ENCODE assay signal across 1 cellular context in the genomic region with DNA sequence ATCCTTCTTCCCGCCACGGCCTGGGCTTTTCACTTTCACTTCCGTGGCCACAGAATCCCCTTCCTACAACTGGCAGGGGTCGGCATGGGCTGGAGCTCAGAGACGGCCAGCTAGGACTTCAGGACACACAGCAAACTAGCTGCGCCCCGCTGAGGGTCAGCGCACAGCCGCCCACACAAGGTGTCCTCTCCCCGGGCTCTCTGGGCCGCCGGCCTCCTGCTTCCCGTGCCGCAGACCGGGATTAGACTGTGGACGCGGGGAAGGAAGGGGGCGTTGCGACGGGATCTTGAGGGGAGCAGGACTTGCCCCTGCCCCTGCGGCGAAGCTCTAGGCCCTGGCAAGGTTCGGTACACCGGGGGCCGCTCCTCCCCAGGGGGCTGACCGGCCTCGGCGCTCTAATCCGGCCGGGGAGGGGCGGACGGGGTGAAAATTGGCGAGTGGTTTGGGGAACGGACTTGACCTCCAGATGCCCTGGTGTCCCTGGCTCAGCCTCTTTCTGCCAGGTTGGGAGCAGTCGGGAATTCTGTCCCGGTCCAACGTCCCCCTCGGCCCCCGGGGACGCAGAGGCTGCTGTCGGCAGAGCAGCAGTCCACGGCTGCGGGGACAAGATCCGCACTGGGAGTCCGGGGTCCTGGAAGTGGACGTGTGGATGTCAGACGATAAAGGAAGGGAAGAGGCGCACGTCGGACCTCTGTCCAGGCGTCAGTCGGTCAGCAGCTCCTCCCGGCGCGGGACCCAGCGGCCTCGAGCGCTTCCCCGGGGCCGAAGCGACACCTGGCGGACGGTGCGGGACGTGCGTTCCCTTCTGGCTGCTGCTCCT.
TF ChIP-seq lines count a peak whose summit lies in the region.

No MANE protein-coding gene starts in this region.

TF ChIP-seq in HepG2, 621 proteins besides CTCF, POLR2A, EP300 and RAD21 (continues in another document):
- TF ChIP-seq PHF8 (CRISPR knock-in tag; IDR thresholded peaks at IDR 0.05) (no peak), RXRB (CRISPR knock-in tag; IDR thresholded peaks at IDR 0.05; ENCODE audit: borderline replicate concordance) (0 out of 2 replicates have a peak, but pooled peaks have one; percentile 10), SRSF9 (IDR thresholded peaks at IDR 0.05; ENCODE audit: borderline replicate concordance, insufficient read depth, low read depth, low read length, poor library complexity, severe bottlenecking) (no peak), ZSCAN22 (CRISPR knock-in tag; IDR thresholded peaks at IDR 0.05) (no peak), TBX3 (IDR thresholded peaks at IDR 0.05; ENCODE audit: borderline replicate concordance) (no peak), ETV5 (CRISPR knock-in tag; IDR thresholded peaks at IDR 0.05; ENCODE audit: borderline replicate concordance) (no peak), DNMT1 (CRISPR knock-in tag; IDR thresholded peaks at IDR 0.05) (no peak), MAZ (IDR thresholded peaks at IDR 0.05; ENCODE audit: borderline replicate concordance, low read depth, low read length) (no peak), MAZ (CRISPR knock-in tag; IDR thresholded peaks at IDR 0.05; ENCODE audit: low read depth) (peak; percentile 68), RARA (CRISPR knock-in tag; IDR thresholded peaks at IDR 0.05) (no peak), ATF1 (CRISPR knock-in tag; IDR thresholded peaks at IDR 0.05) (no peak), NCOR1 (IDR thresholded peaks at IDR 0.05; ENCODE audit: borderline replicate concordance, low read length) (no peak), ZBTB7A (CRISPR knock-in tag; IDR thresholded peaks at IDR 0.05) (no peak), ZNF136 (CRISPR knock-in tag; IDR thresholded peaks at IDR 0.05; ENCODE audit: low read depth) (no peak), SALL1 (CRISPR knock-in tag; IDR thresholded peaks at IDR 0.05) (0 out of 2 replicates have a peak, but pooled peaks have one; percentile 12), ZFAT (CRISPR knock-in tag; conservative IDR thresholded peaks at IDR 0.05) (no peak), SCMH1 (CRISPR knock-in tag; IDR thresholded peaks at IDR 0.05; ENCODE audit: borderline replicate concordance) (no peak), IKZF1 (IDR thresholded peaks at IDR 0.05) (no peak), JUN (CRISPR knock-in tag; IDR thresholded peaks at IDR 0.05) (no peak), ZNF335 (CRISPR knock-in tag; IDR thresholded peaks at IDR 0.05) (no peak), RBFOX2 (IDR thresholded peaks at IDR 0.05; ENCODE audit: low read depth, low read length) (no peak), ZNF546 (CRISPR knock-in tag; conservative IDR thresholded peaks at IDR 0.05) (no peak), TOE1 (CRISPR knock-in tag; IDR thresholded peaks at IDR 0.05) (no peak), ZNF124 (CRISPR knock-in tag; IDR thresholded peaks at IDR 0.05) (0 out of 2 replicates have a peak, but pooled peaks have one; percentile 34), ZFP36L2 (CRISPR knock-in tag; IDR thresholded peaks at IDR 0.05) (no peak), SMAD3 (CRISPR knock-in tag; IDR thresholded peaks at IDR 0.05) (no peak), REL (CRISPR knock-in tag; conservative IDR thresholded peaks at IDR 0.05) (no peak), ZNF232 (CRISPR knock-in tag; IDR thresholded peaks at IDR 0.05; ENCODE audit: borderline replicate concordance) (no peak), ZNF343 (CRISPR knock-in tag; IDR thresholded peaks at IDR 0.05) (no peak), ZNF234 (CRISPR knock-in tag; conservative IDR thresholded peaks at IDR 0.05) (no peak), MIXL1 (CRISPR knock-in tag; IDR thresholded peaks at IDR 0.05) (no peak), HOXA7 (CRISPR knock-in tag; IDR thresholded peaks at IDR 0.05) (no peak), ZNF451 (CRISPR knock-in tag; IDR thresholded peaks at IDR 0.05) (no peak), ZNF3 (CRISPR knock-in tag; IDR thresholded peaks at IDR 0.05) (no peak)
- TF ChIP-seq, protein P1, sequence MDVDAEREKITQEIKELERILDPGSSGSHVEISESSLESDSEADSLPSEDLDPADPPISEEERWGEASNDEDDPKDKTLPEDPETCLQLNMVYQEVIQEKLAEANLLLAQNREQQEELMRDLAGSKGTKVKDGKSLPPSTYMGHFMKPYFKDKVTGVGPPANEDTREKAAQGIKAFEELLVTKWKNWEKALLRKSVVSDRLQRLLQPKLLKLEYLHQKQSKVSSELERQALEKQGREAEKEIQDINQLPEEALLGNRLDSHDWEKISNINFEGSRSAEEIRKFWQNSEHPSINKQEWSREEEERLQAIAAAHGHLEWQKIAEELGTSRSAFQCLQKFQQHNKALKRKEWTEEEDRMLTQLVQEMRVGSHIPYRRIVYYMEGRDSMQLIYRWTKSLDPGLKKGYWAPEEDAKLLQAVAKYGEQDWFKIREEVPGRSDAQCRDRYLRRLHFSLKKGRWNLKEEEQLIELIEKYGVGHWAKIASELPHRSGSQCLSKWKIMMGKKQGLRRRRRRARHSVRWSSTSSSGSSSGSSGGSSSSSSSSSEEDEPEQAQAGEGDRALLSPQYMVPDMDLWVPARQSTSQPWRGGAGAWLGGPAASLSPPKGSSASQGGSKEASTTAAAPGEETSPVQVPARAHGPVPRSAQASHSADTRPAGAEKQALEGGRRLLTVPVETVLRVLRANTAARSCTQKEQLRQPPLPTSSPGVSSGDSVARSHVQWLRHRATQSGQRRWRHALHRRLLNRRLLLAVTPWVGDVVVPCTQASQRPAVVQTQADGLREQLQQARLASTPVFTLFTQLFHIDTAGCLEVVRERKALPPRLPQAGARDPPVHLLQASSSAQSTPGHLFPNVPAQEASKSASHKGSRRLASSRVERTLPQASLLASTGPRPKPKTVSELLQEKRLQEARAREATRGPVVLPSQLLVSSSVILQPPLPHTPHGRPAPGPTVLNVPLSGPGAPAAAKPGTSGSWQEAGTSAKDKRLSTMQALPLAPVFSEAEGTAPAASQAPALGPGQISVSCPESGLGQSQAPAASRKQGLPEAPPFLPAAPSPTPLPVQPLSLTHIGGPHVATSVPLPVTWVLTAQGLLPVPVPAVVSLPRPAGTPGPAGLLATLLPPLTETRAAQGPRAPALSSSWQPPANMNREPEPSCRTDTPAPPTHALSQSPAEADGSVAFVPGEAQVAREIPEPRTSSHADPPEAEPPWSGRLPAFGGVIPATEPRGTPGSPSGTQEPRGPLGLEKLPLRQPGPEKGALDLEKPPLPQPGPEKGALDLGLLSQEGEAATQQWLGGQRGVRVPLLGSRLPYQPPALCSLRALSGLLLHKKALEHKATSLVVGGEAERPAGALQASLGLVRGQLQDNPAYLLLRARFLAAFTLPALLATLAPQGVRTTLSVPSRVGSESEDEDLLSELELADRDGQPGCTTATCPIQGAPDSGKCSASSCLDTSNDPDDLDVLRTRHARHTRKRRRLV (CRISPR knock-in tag; IDR thresholded peaks at IDR 0.05): no peak
- TF ChIP-seq, protein P2, sequence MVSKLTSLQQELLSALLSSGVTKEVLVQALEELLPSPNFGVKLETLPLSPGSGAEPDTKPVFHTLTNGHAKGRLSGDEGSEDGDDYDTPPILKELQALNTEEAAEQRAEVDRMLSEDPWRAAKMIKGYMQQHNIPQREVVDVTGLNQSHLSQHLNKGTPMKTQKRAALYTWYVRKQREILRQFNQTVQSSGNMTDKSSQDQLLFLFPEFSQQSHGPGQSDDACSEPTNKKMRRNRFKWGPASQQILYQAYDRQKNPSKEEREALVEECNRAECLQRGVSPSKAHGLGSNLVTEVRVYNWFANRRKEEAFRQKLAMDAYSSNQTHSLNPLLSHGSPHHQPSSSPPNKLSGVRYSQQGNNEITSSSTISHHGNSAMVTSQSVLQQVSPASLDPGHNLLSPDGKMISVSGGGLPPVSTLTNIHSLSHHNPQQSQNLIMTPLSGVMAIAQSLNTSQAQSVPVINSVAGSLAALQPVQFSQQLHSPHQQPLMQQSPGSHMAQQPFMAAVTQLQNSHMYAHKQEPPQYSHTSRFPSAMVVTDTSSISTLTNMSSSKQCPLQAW (CRISPR knock-in tag; IDR thresholded peaks at IDR 0.05): no peak
- TF ChIP-seq, protein P3, sequence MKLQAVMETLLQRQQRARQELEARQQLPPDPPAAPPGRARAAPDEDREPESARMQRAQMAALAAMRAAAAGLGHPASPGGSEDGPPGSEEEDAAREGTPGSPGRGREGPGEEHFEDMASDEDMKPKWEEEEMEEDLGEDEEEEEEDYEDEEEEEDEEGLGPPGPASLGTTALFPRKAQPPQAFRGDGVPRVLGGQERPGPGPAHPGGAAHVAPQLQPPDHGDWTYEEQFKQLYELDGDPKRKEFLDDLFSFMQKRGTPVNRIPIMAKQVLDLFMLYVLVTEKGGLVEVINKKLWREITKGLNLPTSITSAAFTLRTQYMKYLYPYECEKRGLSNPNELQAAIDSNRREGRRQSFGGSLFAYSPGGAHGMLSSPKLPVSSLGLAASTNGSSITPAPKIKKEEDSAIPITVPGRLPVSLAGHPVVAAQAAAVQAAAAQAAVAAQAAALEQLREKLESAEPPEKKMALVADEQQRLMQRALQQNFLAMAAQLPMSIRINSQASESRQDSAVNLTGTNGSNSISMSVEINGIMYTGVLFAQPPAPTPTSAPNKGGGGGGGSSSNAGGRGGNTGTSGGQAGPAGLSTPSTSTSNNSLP (IDR thresholded peaks at IDR 0.05; ENCODE audit: low read depth, low read length): no peak
- TF ChIP-seq, protein P4, sequence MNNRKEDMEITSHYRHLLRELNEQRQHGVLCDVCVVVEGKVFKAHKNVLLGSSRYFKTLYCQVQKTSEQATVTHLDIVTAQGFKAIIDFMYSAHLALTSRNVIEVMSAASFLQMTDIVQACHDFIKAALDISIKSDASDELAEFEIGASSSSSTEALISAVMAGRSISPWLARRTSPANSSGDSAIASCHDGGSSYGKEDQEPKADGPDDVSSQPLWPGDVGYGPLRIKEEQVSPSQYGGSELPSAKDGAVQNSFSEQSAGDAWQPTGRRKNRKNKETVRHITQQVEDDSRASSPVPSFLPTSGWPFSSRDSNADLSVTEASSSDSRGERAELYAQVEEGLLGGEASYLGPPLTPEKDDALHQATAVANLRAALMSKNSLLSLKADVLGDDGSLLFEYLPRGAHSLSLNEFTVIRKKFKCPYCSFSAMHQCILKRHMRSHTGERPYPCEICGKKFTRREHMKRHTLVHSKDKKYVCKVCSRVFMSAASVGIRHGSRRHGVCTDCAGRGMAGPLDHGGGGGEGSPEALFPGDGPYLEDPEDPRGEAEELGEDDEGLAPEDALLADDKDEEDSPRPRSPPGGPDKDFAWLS (CRISPR knock-in tag; IDR thresholded peaks at IDR 0.05; ENCODE audit: borderline replicate concordance): no peak
- TF ChIP-seq, protein P5, sequence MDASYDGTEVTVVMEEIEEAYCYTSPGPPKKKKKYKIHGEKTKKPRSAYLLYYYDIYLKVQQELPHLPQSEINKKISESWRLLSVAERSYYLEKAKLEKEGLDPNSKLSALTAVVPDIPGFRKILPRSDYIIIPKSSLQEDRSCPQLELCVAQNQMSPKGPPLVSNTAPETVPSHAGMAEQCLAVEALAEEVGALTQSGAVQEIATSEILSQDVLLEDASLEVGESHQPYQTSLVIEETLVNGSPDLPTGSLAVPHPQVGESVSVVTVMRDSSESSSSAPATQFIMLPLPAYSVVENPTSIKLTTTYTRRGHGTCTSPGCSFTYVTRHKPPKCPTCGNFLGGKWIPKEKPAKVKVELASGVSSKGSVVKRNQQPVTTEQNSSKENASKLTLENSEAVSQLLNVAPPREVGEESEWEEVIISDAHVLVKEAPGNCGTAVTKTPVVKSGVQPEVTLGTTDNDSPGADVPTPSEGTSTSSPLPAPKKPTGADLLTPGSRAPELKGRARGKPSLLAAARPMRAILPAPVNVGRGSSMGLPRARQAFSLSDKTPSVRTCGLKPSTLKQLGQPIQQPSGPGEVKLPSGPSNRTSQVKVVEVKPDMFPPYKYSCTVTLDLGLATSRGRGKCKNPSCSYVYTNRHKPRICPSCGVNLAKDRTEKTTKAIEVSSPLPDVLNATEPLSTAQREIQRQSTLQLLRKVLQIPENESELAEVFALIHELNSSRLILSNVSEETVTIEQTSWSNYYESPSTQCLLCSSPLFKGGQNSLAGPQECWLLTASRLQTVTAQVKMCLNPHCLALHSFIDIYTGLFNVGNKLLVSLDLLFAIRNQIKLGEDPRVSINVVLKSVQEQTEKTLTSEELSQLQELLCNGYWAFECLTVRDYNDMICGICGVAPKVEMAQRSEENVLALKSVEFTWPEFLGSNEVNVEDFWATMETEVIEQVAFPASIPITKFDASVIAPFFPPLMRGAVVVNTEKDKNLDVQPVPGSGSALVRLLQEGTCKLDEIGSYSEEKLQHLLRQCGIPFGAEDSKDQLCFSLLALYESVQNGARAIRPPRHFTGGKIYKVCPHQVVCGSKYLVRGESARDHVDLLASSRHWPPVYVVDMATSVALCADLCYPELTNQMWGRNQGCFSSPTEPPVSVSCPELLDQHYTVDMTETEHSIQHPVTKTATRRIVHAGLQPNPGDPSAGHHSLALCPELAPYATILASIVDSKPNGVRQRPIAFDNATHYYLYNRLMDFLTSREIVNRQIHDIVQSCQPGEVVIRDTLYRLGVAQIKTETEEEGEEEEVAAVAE (CRISPR knock-in tag; IDR thresholded peaks at IDR 0.05; ENCODE audit: borderline replicate concordance): no peak
- TF ChIP-seq, protein P6, sequence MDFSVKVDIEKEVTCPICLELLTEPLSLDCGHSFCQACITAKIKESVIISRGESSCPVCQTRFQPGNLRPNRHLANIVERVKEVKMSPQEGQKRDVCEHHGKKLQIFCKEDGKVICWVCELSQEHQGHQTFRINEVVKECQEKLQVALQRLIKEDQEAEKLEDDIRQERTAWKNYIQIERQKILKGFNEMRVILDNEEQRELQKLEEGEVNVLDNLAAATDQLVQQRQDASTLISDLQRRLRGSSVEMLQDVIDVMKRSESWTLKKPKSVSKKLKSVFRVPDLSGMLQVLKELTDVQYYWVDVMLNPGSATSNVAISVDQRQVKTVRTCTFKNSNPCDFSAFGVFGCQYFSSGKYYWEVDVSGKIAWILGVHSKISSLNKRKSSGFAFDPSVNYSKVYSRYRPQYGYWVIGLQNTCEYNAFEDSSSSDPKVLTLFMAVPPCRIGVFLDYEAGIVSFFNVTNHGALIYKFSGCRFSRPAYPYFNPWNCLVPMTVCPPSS (IDR thresholded peaks at IDR 0.05): no peak
- TF ChIP-seq, protein P7, sequence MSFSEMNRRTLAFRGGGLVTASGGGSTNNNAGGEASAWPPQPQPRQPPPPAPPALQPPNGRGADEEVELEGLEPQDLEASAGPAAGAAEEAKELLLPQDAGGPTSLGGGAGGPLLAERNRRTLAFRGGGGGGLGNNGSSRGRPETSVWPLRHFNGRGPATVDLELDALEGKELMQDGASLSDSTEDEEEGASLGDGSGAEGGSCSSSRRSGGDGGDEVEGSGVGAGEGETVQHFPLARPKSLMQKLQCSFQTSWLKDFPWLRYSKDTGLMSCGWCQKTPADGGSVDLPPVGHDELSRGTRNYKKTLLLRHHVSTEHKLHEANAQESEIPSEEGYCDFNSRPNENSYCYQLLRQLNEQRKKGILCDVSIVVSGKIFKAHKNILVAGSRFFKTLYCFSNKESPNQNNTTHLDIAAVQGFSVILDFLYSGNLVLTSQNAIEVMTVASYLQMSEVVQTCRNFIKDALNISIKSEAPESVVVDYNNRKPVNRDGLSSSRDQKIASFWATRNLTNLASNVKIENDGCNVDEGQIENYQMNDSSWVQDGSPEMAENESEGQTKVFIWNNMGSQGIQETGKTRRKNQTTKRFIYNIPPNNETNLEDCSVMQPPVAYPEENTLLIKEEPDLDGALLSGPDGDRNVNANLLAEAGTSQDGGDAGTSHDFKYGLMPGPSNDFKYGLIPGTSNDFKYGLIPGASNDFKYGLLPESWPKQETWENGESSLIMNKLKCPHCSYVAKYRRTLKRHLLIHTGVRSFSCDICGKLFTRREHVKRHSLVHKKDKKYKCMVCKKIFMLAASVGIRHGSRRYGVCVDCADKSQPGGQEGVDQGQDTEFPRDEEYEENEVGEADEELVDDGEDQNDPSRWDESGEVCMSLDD (CRISPR knock-in tag; IDR thresholded peaks at IDR 0.05; ENCODE audit: borderline replicate concordance): no peak
